13 cellular contexts compared by ENCODE assay signal in genomic region chr6:98827295-98828159, GRCh38. TPM values are rescaled to one million over a fixed set of nuclear protein-coding genes. Genes with fewer than 3 reads are reported as not detected.
DNase-seq lines count a peak whose midpoint lies in the region; ATAC-seq, FAIRE-seq and TF ChIP-seq lines count a peak whose summit lies in the region.
"Had no signal": no experiment of that assay in that cellular context is flagged by ENCODE, and none has a peak within 500 bp of the region (broad histone marks: within the 10 kb centered on the region; RNA-seq: fewer than 3 reads in every experiment).

No MANE protein-coding gene starts in this region.

- no peak overlapping the region for H3K56ac ChIP-seq in H1 (replicated peaks; ENCODE audit: insufficient read length, low read depth, low read length)

- DNase-seq in Daoy (ENCODE audit: low read depth) = peak; percentile 28
- peak in 1 of 2 experiments; percentile 67 for DNase-seq in H1 (ENCODE audit: low read depth in 1 of 2, low spot score in 2 of 2)
- DNase-seq in GF-D8 (lab: John Stamatoyannopoulos, UW) = no peak
- no peak for DNase-seq in NOMO-1 (lab: John Stamatoyannopoulos, UW; ENCODE audit: unreplicated experiment in 2 of 2)
- DNase-seq: activated CD4-positive, alpha-beta T cell treated with anti-CD3 and anti-CD28 coated beads, Interleukin-2, amount 50 U/mL, for 4 hours; CD4-positive, alpha-beta T cell; natural killer cell; NCI-H2171 treated with DMSO at 0.1 percent for 48 hours; stimulated activated CD4-positive, alpha-beta T cell treated with anti-CD3 and anti-CD28 coated beads, Interleukin-1b, Interleukin-23, amount 100 ng/mL, for 48 hours had no signal

- H2BK20ac ChIP-seq in H1 (ENCODE audit: low read length) = no peak overlapping the region

- CTCF ChIA-PET in H1 (lab: Charles Lee; ENCODE audit: partially characterized antibody) = interaction anchor here (0.6 to 3.0 kb wide), 4 partner anchors 10 to 1153 kb away, joined by 3 to 13 read pairs (median 4); no protein-coding TSS in a partner anchor

- H3K4me1 ChIP-seq in H1 (replicated peaks in 1 of 4; ENCODE audit: control insufficient read depth in 3 of 4, insufficient read depth in 4 of 4, low read length in 3 of 4) = peaks cover 2 to 26% (median 13%) of the 10 kb centered on the region in 4 experiments

- H2AFZ ChIP-seq in H1 (ENCODE audit: low read length) (no peak overlapping the region), neural cell (ENCODE audit: low read depth, low read length) (no peak overlapping the region)

- peaks cover 20% of the 10 kb centered on the region for H3K23me2 ChIP-seq in H1 (ENCODE audit: low read depth, low read length)

- no peaks in the 10 kb centered on the region for H3K79me2 ChIP-seq in H1 (ENCODE audit: control insufficient read depth in 1 of 2, insufficient read depth in 2 of 2, low read length in 2 of 2)
- no peaks in the 10 kb centered on the region for H3K79me2 ChIP-seq in neural cell (replicated peaks; ENCODE audit: insufficient read depth, low read length)

- no peak overlapping the region for H3K23ac ChIP-seq in H1 (ENCODE audit: insufficient read length)

- H3K4me3 ChIP-seq in H1 (ENCODE audit: extremely low read depth in 1 of 4, insufficient read depth in 2 of 4, low read depth in 3 of 4, low read length in 4 of 4) (peak overlapping the region; percentile 7 to 58 (median 26); a peak in 7 of 8 replicates), neural cell (ENCODE audit: low read length) (no peak overlapping the region)

- H3K9ac ChIP-seq in H1 (replicated peaks in 1 of 4; ENCODE audit: extremely low read depth in 1 of 4, low read depth in 3 of 4, low read length in 3 of 4) = no peak overlapping the region
- H3K9ac ChIP-seq in neural cell (ENCODE audit: low read length) = no peak overlapping the region

- peaks cover 4% of the 10 kb centered on the region for H3F3A ChIP-seq in neural cell (ENCODE audit: insufficient read depth, low read length, poor library complexity, severe bottlenecking)

- no peak overlapping the region for H2BK15ac ChIP-seq in H1 (ENCODE audit: low read length)

- TF ChIP-seq RAD21 in H1 (IDR thresholded peaks at IDR 0.05 in 1 of 2, conservative IDR thresholded peaks at IDR 0.05 in 1 of 2; ENCODE audit: low read depth in 2 of 2, low read length in 2 of 2) (no peak), neural cell (conservative IDR thresholded peaks at IDR 0.05) (no peak)

- H2AK5ac ChIP-seq in H1 (ENCODE audit: low read depth, low read length) = no peak overlapping the region

- no peaks in the 10 kb centered on the region for H3K9me3 ChIP-seq in KOPT-K1 (ENCODE audit: insufficient read depth, low read length, poor library complexity, severe bottlenecking)
- H3K9me3 ChIP-seq in H1 (ENCODE audit: insufficient read depth in 2 of 2, low read depth in 1 of 2, low read length in 1 of 2) = no peaks in the 10 kb centered on the region
- H3K9me3 ChIP-seq in neural cell (ENCODE audit: low read length) = no peaks in the 10 kb centered on the region

- ATAC-seq in HG03378 (IDR thresholded peaks at IDR 0.05; ENCODE audit: unreplicated experiment) (no peak), GM19467 (IDR thresholded peaks at IDR 0.05; ENCODE audit: unreplicated experiment) (no peak)
- ATAC-seq: natural killer cell had no signal

- H4K20me1 ChIP-seq in H1 (replicated peaks in 1 of 2; ENCODE audit: control insufficient read depth in 1 of 2, insufficient read depth in 2 of 2, low read length in 2 of 2) (peaks cover 1 to 11% of the 10 kb centered on the region in 2 experiments), neural cell (ENCODE audit: insufficient read depth) (no peaks in the 10 kb centered on the region)

- no peaks in the 10 kb centered on the region for H3K9me2 ChIP-seq in neural cell (ENCODE audit: insufficient read depth, low read length)

- H3K18ac ChIP-seq in H1 (ENCODE audit: extremely low read depth, low read length) = no peak overlapping the region

- no peaks in the 10 kb centered on the region for H3K79me1 ChIP-seq in H1 (ENCODE audit: low read depth, low read length)

- WGBS in H1 (ENCODE audit: extremely low coverage in 1 of 2, insufficient coverage in 1 of 2, insufficient read length in 1 of 2, insufficient replicate concordance in 2 of 2, low coverage in 1 of 2, low lambda C conversion rate in 2 of 2, missing lambda C conversion rate in 1 of 2), 2 experiments = 1% methylated on average over 31 of the region's 44 CpGs; no CpG with 5 or more reads in 1 of the 2 experiments

- H4K5ac ChIP-seq in H1 (ENCODE audit: insufficient read length, low read depth, low read length) = no peak overlapping the region

- no peak for TF ChIP-seq CTCF in H1 (IDR thresholded peaks at IDR 0.05; ENCODE audit: control extremely low read depth in 1 of 3, insufficient read depth in 1 of 3, low read depth in 1 of 3, low read length in 3 of 3)
- no peak for TF ChIP-seq CTCF in neural cell (IDR thresholded peaks at IDR 0.05; ENCODE audit: poor library complexity, severe bottlenecking)

- no peak for TF ChIP-seq POLR2A in H1 (IDR thresholded peaks at IDR 0.05; ENCODE audit: control extremely low read depth in 1 of 2, low read depth in 2 of 2, low read length in 2 of 2)

- H4K8ac ChIP-seq in H1 (ENCODE audit: extremely low read depth, insufficient read depth, low read length) = no peak overlapping the region

- H3K27ac ChIP-seq in KOPT-K1 (ENCODE audit: low read depth, low read length, poor library complexity, severe bottlenecking) (peak overlapping the region; percentile 77), H1 (ENCODE audit: low read depth, low read length) (no peak overlapping the region), neural cell (ENCODE audit: low read length) (no peak overlapping the region)

- H2BK120ac ChIP-seq in H1 (replicated peaks; ENCODE audit: low read depth, low read length) = no peak overlapping the region

- no peak overlapping the region for H3K14ac ChIP-seq in H1 (ENCODE audit: insufficient read length)

- H3K4me2 ChIP-seq in H1 (ENCODE audit: insufficient read depth in 1 of 2, low read depth in 2 of 2, low read length in 2 of 2) = peak overlapping the region; percentile 78 to 86
- H3K4me2 ChIP-seq in neural cell (ENCODE audit: low read length) = no peak overlapping the region

- H2BK12ac ChIP-seq in H1 (ENCODE audit: low read depth, low read length) = no peak overlapping the region

- no peak overlapping the region for H2BK5ac ChIP-seq in H1 (ENCODE audit: low read depth, low read length)

- H3K27me3 ChIP-seq in H1 (replicated peaks in 1 of 4; ENCODE audit: control insufficient read depth in 3 of 4, extremely low read depth in 1 of 4, insufficient read depth in 3 of 4, low read length in 3 of 4) = peaks cover 62 to 98% (median 82%) of the 10 kb centered on the region in 4 experiments
- H3K27me3 ChIP-seq in neural cell (ENCODE audit: insufficient read depth, low read depth, low read length) = peaks cover 96% of the 10 kb centered on the region

- H3K4ac ChIP-seq in H1 (replicated peaks; ENCODE audit: insufficient read length, low read depth, low read length) = no peak overlapping the region

- H3K36me3 ChIP-seq in KOPT-K1 (ENCODE audit: insufficient read depth, low read length) (no peaks in the 10 kb centered on the region), H1 (ENCODE audit: control insufficient read depth in 2 of 4, insufficient read depth in 4 of 4, low read length in 3 of 4) (no peaks in the 10 kb centered on the region), neural cell (ENCODE audit: insufficient read depth, low read length) (no peaks in the 10 kb centered on the region)

- H4K91ac ChIP-seq in H1 (replicated peaks; ENCODE audit: insufficient read length, low read length) = no peak overlapping the region

- POLR2A ChIA-PET in H1 (lab: Charles Lee; ENCODE audit: partially characterized antibody) = no interaction called here

- no peak for FAIRE-seq in H1 (lab: Jason Lieb, UNC)

- no peak for TF ChIP-seq EP300 in H1 (IDR thresholded peaks at IDR 0.05; ENCODE audit: borderline replicate concordance in 1 of 2, low read depth in 2 of 2, low read length in 2 of 2)
- no peak for TF ChIP-seq EP300 in neural cell (conservative IDR thresholded peaks at IDR 0.05; ENCODE audit: poor library complexity, severe bottlenecking)

TF ChIP-seq in H1, 55 proteins besides CTCF, POLR2A, EP300 and RAD21 (continues in another document):
- TF ChIP-seq ASH2L (IDR thresholded peaks at IDR 0.05; ENCODE audit: low read length) (peak; percentile 33), RNF2 (IDR thresholded peaks at IDR 0.05; ENCODE audit: borderline replicate concordance, low read depth, low read length, missing control alignments, poor library complexity, severe bottlenecking) (peak; percentile 95), SUZ12 (IDR thresholded peaks at IDR 0.05; ENCODE audit: low read length) (peak; percentile 86), EZH2 (IDR thresholded peaks at IDR 0.05; ENCODE audit: low read depth, low read length, severe bottlenecking) (peak; percentile 85)
- TF ChIP-seq, protein P1, sequence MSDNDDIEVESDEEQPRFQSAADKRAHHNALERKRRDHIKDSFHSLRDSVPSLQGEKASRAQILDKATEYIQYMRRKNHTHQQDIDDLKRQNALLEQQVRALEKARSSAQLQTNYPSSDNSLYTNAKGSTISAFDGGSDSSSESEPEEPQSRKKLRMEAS (IDR thresholded peaks at IDR 0.05) = peak; percentile 27; the same call in 1 of the 2 replicates

TF ChIP-seq in neural cell, 6 proteins besides CTCF, POLR2A, EP300 and RAD21:
- no peak for TF ChIP-seq TAF1 (IDR thresholded peaks at IDR 0.05; ENCODE audit: low read depth)
- TF ChIP-seq POLR2AphosphoS5 (IDR thresholded peaks at IDR 0.05) = peak; percentile 23

RNA-seq across cellular contexts. Expression of gene POU3F2, which starts 6.8 kb away (rescaled TPM):
- 0.63 and 0.77 TPM in 2 replicates for total RNA-seq in Daoy (2014; rRNA removed; shearing (Covaris generic))
- total RNA-seq in H1 (2021; fragmentation: NEBNext Ultra II Directional; extraction: Animal tissue kit (Norgen Biotek cat#: 25700)) = 0.35 and 0.48 TPM in 2 replicates
- 0.06 and 0.09 TPM in 2 replicates for polyA plus RNA-seq in H1 (2011; rRNA removed)
- 0.05 TPM for polyA plus RNA-seq in H1 (2011; cell fraction: cytosol; rRNA removed)
- polyA plus RNA-seq in H1 (2011; cell fraction: nucleus; rRNA removed) = 0.03 TPM
- polyA plus RNA-seq in H1 (2012, experiment 1 of 2) = 0.08 to 0.22 TPM (median 0.14 TPM) in 4 replicates
- 0.12 TPM for polyA plus RNA-seq in H1 (2012, experiment 2 of 2)
- 0.28 TPM for polyA plus RNA-seq in H1 (2013, experiment 1 of 2)
- 0.26 TPM for polyA plus RNA-seq in H1 (2013, experiment 2 of 2)
- 0.03 TPM in 1 of 2 replicates, not detected in the other for polyA minus RNA-seq in H1 (2011; rRNA and poly(A)+ RNA removed)
- polyA minus RNA-seq in H1 (2011; cell fraction: cytosol; rRNA and poly(A)+ RNA removed) = not detected
- 0.30 TPM for polyA minus RNA-seq in H1 (2011; cell fraction: nucleus; rRNA and poly(A)+ RNA removed)
- polyA plus RNA-seq in neural cell = 35.3 and 35.7 TPM in 2 replicates
- 111 and 124 TPM in 2 replicates for polyA minus RNA-seq in neural cell
- total RNA-seq: CD4-positive, alpha-beta T cell; natural killer cell had no signal
